Comparison of ENCODE assay signal across 8 cellular contexts in genomic region chr11:416757-417621, GRCh38. TPM values are rescaled to one million over a fixed set of nuclear protein-coding genes. Genes with fewer than 3 reads are reported as not detected.
DNase-seq lines count a peak whose midpoint lies in the region; ATAC-seq and TF ChIP-seq lines count a peak whose summit lies in the region.

No MANE protein-coding gene starts in this region.

- H3K9me3 Mint-ChIP-seq in activated naive CD4-positive, alpha-beta T cell treated with anti-CD3 and anti-CD28 coated beads, Interleukin-2, amount 50 U/mL, for 24 hours, result no peaks in the 10 kb centered on the region

- peak overlapping the region; percentile 85 for H3K4me3 Mint-ChIP-seq in activated naive CD4-positive, alpha-beta T cell treated with anti-CD3 and anti-CD28 coated beads, Interleukin-2, amount 50 U/mL, for 24 hours

- H3K9me3 ChIP-seq in iPS-15b (ENCODE audit: control insufficient read depth, insufficient read depth, low read length), result no peaks in the 10 kb centered on the region
- H3K9me3 ChIP-seq in SJCRH30 (replicated peaks), result no peaks in the 10 kb centered on the region

- no peak for TF ChIP-seq CTCF in GM12864 (IDR thresholded peaks at IDR 0.05; ENCODE audit: low read depth, low read length, missing control alignments)

- H3K9ac ChIP-seq in iPS-15b (ENCODE audit: low read depth, low read length), result peak overlapping the region; percentile 60

- peaks cover 33% of the 10 kb centered on the region for H3K4me1 Mint-ChIP-seq in activated naive CD4-positive, alpha-beta T cell treated with anti-CD3 and anti-CD28 coated beads, Interleukin-2, amount 50 U/mL, for 24 hours

- no peaks in the 10 kb centered on the region for H3K27me3 Mint-ChIP-seq in activated naive CD4-positive, alpha-beta T cell treated with anti-CD3 and anti-CD28 coated beads, Interleukin-2, amount 50 U/mL, for 24 hours

- no peaks in the 10 kb centered on the region for H3K36me3 Mint-ChIP-seq in activated naive CD4-positive, alpha-beta T cell treated with anti-CD3 and anti-CD28 coated beads, Interleukin-2, amount 50 U/mL, for 24 hours

- no peak for ATAC-seq in HG02870 (IDR thresholded peaks at IDR 0.05; ENCODE audit: unreplicated experiment)

- no peak for DNase-seq in GM12864 (ENCODE audit: low read depth)
- peak; percentile 43 for DNase-seq in NCI-H2196 treated with DMSO at 0.1 percent for 48 hours (lab: John Stamatoyannopoulos, UW; ENCODE audit: unreplicated experiment)
- peak; percentile 29 for DNase-seq in stimulated activated CD8-positive, alpha-beta memory T cell treated with anti-CD3 and anti-CD28 coated beads, Interleukin-4, amount 100 ng/mL, for 24 hours (ENCODE audit: low read depth)
- no peak for DNase-seq in ureter (ENCODE audit: low spot score)
- DNase-seq in SJCRH30, result no peak

- H3K4me3 ChIP-seq in GM12864 (ENCODE audit: low read depth, low read length), result peak overlapping the region; percentile 49
- peak overlapping the region; percentile 60 for H3K4me3 ChIP-seq in iPS-15b (ENCODE audit: low read depth, low read length)
- no peak overlapping the region for H3K4me3 ChIP-seq in SJCRH30

- H3K36me3 ChIP-seq in iPS-15b (ENCODE audit: control insufficient read depth, insufficient read depth, low read length) (peaks cover 3% of the 10 kb centered on the region), SJCRH30 (no peaks in the 10 kb centered on the region)

- no peak overlapping the region for H3K27ac Mint-ChIP-seq in activated naive CD4-positive, alpha-beta T cell treated with anti-CD3 and anti-CD28 coated beads, Interleukin-2, amount 50 U/mL, for 24 hours

- no peak overlapping the region for H3K27ac ChIP-seq in SJCRH30

- H3K27me3 ChIP-seq in iPS-15b (ENCODE audit: control insufficient read depth, insufficient read depth, low read length) (no peaks in the 10 kb centered on the region), SJCRH30 (no peaks in the 10 kb centered on the region)

- H3K4me1 ChIP-seq in iPS-15b (ENCODE audit: control insufficient read depth, insufficient read depth, low read length) (no peaks in the 10 kb centered on the region), SJCRH30 (no peaks in the 10 kb centered on the region)

RNA-seq across cellular contexts. Expression of gene SIGIRR, which starts 2.2 kb away (rescaled TPM):
- 73.9 TPM for total RNA-seq in ureter
- total RNA-seq in SJCRH30 (2014; rRNA removed; shearing (Covaris generic)), result not detected in 2 replicates

RNA-seq across cellular contexts. Expression of gene PKP3, which starts 23.0 kb away (rescaled TPM):
- total RNA-seq in ureter, result 78.5 TPM
- 0.18 TPM in 1 of 2 replicates, not detected in the other for total RNA-seq in SJCRH30 (2014; rRNA removed; shearing (Covaris generic))

RNA-seq across cellular contexts. Expression of gene ANO9, which starts 24.8 kb away (rescaled TPM):
- total RNA-seq in ureter, result 17.9 TPM
- total RNA-seq in SJCRH30 (2014; rRNA removed; shearing (Covaris generic)), result 0.61 and 0.73 TPM in 2 replicates

RNA-seq across cellular contexts. Expression of gene PTDSS2, which starts 33.1 kb away (rescaled TPM):
- total RNA-seq in ureter, result 28.6 TPM
- 30.9 and 34.4 TPM in 2 replicates for total RNA-seq in SJCRH30 (2014; rRNA removed; shearing (Covaris generic))

RNA-seq across cellular contexts. Expression of gene B4GALNT4, which starts 47.7 kb away (rescaled TPM):
- 3.3 TPM for total RNA-seq in ureter
- total RNA-seq in SJCRH30 (2014; rRNA removed; shearing (Covaris generic)), result 0.08 TPM in 1 of 2 replicates, not detected in the other

Comparison
In these comparisons a context has a peak if more than half of its experiments do, and no peak if none do; other contexts are left out.
1. DNase-seq: peak in NCI-H2196 treated with DMSO at 0.1 percent for 48 hours (single experiment) and stimulated activated CD8-positive, alpha-beta memory T cell treated with anti-CD3 and anti-CD28 coated beads, Interleukin-4, amount 100 ng/mL, for 24 hours (single experiment); none in GM12864 (single experiment), ureter (single experiment) and SJCRH30 (0 of 2).
2. RNA of gene SIGIRR, which starts 2.2 kb away (total RNA-seq): 73.9 TPM in ureter (single experiment); not detected in SJCRH30; every median in the first group is over 10 times any median in the second.
3. RNA of gene PKP3, which starts 23.0 kb away (total RNA-seq): 78.5 TPM in ureter (single experiment); 0.18 TPM in SJCRH30; every median in the first group is over 10 times any median in the second.
4. RNA of gene ANO9, which starts 24.8 kb away (total RNA-seq): 17.9 TPM in ureter (single experiment); 0.61 to 0.73 TPM in SJCRH30; every median in the first group is over 10 times any median in the second.